ENCODE assay signal across 8 cellular contexts in genomic region chr5:58871648-58872242, GRCh38.
DNase-seq lines count a peak whose midpoint lies in the region; ATAC-seq and TF ChIP-seq lines count a peak whose summit lies in the region.

No MANE protein-coding gene starts in this region.

- H3K4me3 ChIP-seq in epithelial cell of esophagus (ENCODE audit: low read length) (no peak overlapping the region), lower leg skin (ENCODE audit: low read depth, poor library complexity, severe bottlenecking) (no peak overlapping the region)

- H3K27me3 Mint-ChIP-seq in progenitor cell of endocrine pancreas, result peaks cover 3% of the 10 kb centered on the region

- H3K4me1 Mint-ChIP-seq in progenitor cell of endocrine pancreas (ENCODE audit: low read depth), result no peaks in the 10 kb centered on the region

- TF ChIP-seq CTCF in epithelial cell of esophagus (IDR thresholded peaks at IDR 0.05; ENCODE audit: insufficient read depth, low read depth, low read length, missing control alignments) (peak; percentile 70), progenitor cell of endocrine pancreas (IDR thresholded peaks at IDR 0.05; ENCODE audit: unreplicated experiment) (peak; percentile 80), lower leg skin (IDR thresholded peaks at IDR 0.05) (no peak)

- intact Hi-C loops in lower leg skin (cut with DNase I; ENCODE audit: low total_unique reads), result no loop called here

- WGBS in lower leg skin, 2 donors, result 53 to 55% methylated on average over 3 of the region's 3 CpGs

- H3K9me3 Mint-ChIP-seq in progenitor cell of endocrine pancreas (ENCODE audit: low read depth), result no peaks in the 10 kb centered on the region

- no peak overlapping the region for H3K4me3 Mint-ChIP-seq in progenitor cell of endocrine pancreas (ENCODE audit: low read depth)

- DNase-seq in AG08395 (ENCODE audit: low spot score), result peak; percentile 14
- peak; percentile 1 for DNase-seq in GDM1 (lab: John Stamatoyannopoulos, UW)
- peak; percentile 50 for DNase-seq in SHP77 treated with DMSO at 0.1 percent for 48 hours (lab: John Stamatoyannopoulos, UW)
- peak; percentile 59 for DNase-seq in epithelial cell of esophagus (ENCODE audit: low read depth)
- no peak for DNase-seq in progenitor cell of endocrine pancreas (ENCODE audit: low spot score, unreplicated experiment)
- no peak for DNase-seq in lower leg skin (ENCODE audit: low spot score in 2 of 2)

- no peak overlapping the region for H3K27ac Mint-ChIP-seq in progenitor cell of endocrine pancreas

- TF ChIP-seq POLR2A in lower leg skin (IDR thresholded peaks at IDR 0.05), result no peak

- ATAC-seq in HG02885 (IDR thresholded peaks at IDR 0.05; ENCODE audit: poor library complexity, unreplicated experiment), result peak; percentile 82
- no peak for ATAC-seq in HG02973 (IDR thresholded peaks at IDR 0.05; ENCODE audit: unreplicated experiment)

- H3K36me3 Mint-ChIP-seq in progenitor cell of endocrine pancreas (ENCODE audit: insufficient read depth), result no peaks in the 10 kb centered on the region

Comparison
In these comparisons a context has a peak if more than half of its experiments do, and no peak if none do; other contexts are left out.
1. DNase-seq: peak in AG08395 (single experiment), GDM1 (single experiment), SHP77 treated with DMSO at 0.1 percent for 48 hours (single experiment) and epithelial cell of esophagus (single experiment); none in progenitor cell of endocrine pancreas (single experiment) and lower leg skin (0 of 2).
2. CTCF ChIP-seq: peak in epithelial cell of esophagus (single experiment) and progenitor cell of endocrine pancreas (single experiment); none in lower leg skin (0 of 3).